11 cellular contexts compared by ENCODE assay signal in genomic region chrX:30582664-30583063, GRCh38. TPM values are rescaled to one million over a fixed set of nuclear protein-coding genes. Genes with fewer than 3 reads are reported as not detected.
"Had no signal": no experiment of that assay in that cellular context is flagged by ENCODE, and none has a peak within 500 bp of the region (broad histone marks: within the 10 kb centered on the region; RNA-seq: fewer than 3 reads in every experiment).

No MANE protein-coding gene starts in this region.

- H3K27ac ChIP-seq: GM23248, HL-60, KMS-11 had no signal

- H3K4me2 ChIP-seq: KMS-11 had no signal

- DNase-seq: GM23248, GOT3, H9, IMR-90, Karpas-422, KBM-7 had no signal

- H3K4me3 ChIP-seq: GM23248 had no signal

- H3K27ac Mint-ChIP-seq: H9 had no signal

- ATAC-seq: HCT116 had no signal

- H3K9ac ChIP-seq: GM23248, KMS-11 had no signal

- H3K4me3 Mint-ChIP-seq: H9 had no signal

- H2AFZ ChIP-seq: GM23248 had no signal

RNA-seq across cellular contexts. Expression of gene TASL, which starts 5.1 kb away (rescaled TPM):
- total RNA-seq: GM23248, H4, H9, HT1080, IMR-90 had no signal
- polyA plus RNA-seq: GM23248, IMR-90 had no signal
